ENCODE assay signal across 1 cellular context in genomic region chr12:1063852-1064251, GRCh38.
TF ChIP-seq lines count a peak whose summit lies in the region.

No MANE protein-coding gene starts in this region.

TF ChIP-seq in A549, 52 proteins besides CTCF, POLR2A, EP300 and RAD21 (continued from another document):
- no peak for TF ChIP-seq RCOR1 (IDR thresholded peaks at IDR 0.05; ENCODE audit: low read depth, low read length)
- TF ChIP-seq HES2 (IDR thresholded peaks at IDR 0.05): no peak
- TF ChIP-seq HOXA7 (CRISPR knock-in tag; IDR thresholded peaks at IDR 0.05): no peak
- TF ChIP-seq HMGXB4 (CRISPR knock-in tag; IDR thresholded peaks at IDR 0.05; ENCODE audit: borderline replicate concordance): no peak
- no peak for TF ChIP-seq SMC3 (IDR thresholded peaks at IDR 0.05)
- no peak for TF ChIP-seq KDM5A (IDR thresholded peaks at IDR 0.05)
- TF ChIP-seq NPAS2 (CRISPR knock-in tag; IDR thresholded peaks at IDR 0.05; ENCODE audit: borderline replicate concordance): no peak
- no peak for TF ChIP-seq ESRRA (IDR thresholded peaks at IDR 0.05; ENCODE audit: borderline replicate concordance, low read length)
- no peak for TF ChIP-seq CBX8 (IDR thresholded peaks at IDR 0.05)
- no peak for TF ChIP-seq E2F6 (IDR thresholded peaks at IDR 0.05; ENCODE audit: borderline replicate concordance, low read depth)
- no peak for TF ChIP-seq NFE2L2 (conservative IDR thresholded peaks at IDR 0.05; ENCODE audit: low read length)
- TF ChIP-seq PBX3 (IDR thresholded peaks at IDR 0.05): no peak
- TF ChIP-seq FOSL2 (IDR thresholded peaks at IDR 0.05): no peak
- no peak for TF ChIP-seq FOSL2 (CRISPR knock-in tag; IDR thresholded peaks at IDR 0.05)
- no peak for TF ChIP-seq MAZ (IDR thresholded peaks at IDR 0.05; ENCODE audit: borderline replicate concordance, low read depth, low read length)
- TF ChIP-seq CEBPB (IDR thresholded peaks at IDR 0.05): no peak
- TF ChIP-seq GATA3 (IDR thresholded peaks at IDR 0.05; ENCODE audit: borderline replicate concordance): no peak
TF ChIP-seq in A549: peak in this region for 0.
